24 cellular contexts compared by ENCODE assay signal in genomic region chr3:184713521-184713920, GRCh38.
"Had no signal": no experiment of that assay in that cellular context is flagged by ENCODE, and none has a peak within 500 bp of the region (broad histone marks: within the 10 kb centered on the region; RNA-seq: fewer than 3 reads in every experiment).

No MANE protein-coding gene starts in this region.

- H3K27ac Mint-ChIP-seq: stimulated activated effector memory CD8-positive, alpha-beta T cell treated with anti-CD3 and anti-CD28 coated beads, Interleukin-12 subunit alpha, Interleukin-12 subunit beta, amount 100 ng/mL, for 72 hours; stimulated activated naive CD8-positive, alpha-beta T cell treated with anti-CD3 and anti-CD28 coated beads, Interleukin-15, Interleukin-2, amounts not matched to agents 100 ng/mL and 50 ng/mL, for 24 hours had no signal

- H3K27me3 ChIP-seq: esophagus squamous epithelium, gastroesophageal sphincter, hepatocyte, ovary, tibial artery, upper lobe of right lung, vagina had no signal

- H3K27me3 Mint-ChIP-seq: dendritic cell treated with granulocyte-macrophage colony-stimulating factor and Interleukin-4, amounts not matched to agents 40 ng/mL and 50 ng/mL, for 4 days; effector memory CD8-positive, alpha-beta T cell; stimulated activated naive CD8-positive, alpha-beta T cell treated with anti-CD3 and anti-CD28 coated beads, Interleukin-15, Interleukin-2, amounts not matched to agents 100 ng/mL and 50 ng/mL, for 24 hours had no signal

- H2AFZ ChIP-seq: hepatocyte had no signal

- ATAC-seq: effector memory CD8-positive, alpha-beta T cell; gastroesophageal sphincter; left colon; left ventricle myocardium superior; right cardiac atrium; stimulated activated effector memory CD8-positive, alpha-beta T cell treated with anti-CD3 and anti-CD28 coated beads, Interleukin-12 subunit alpha, Interleukin-12 subunit beta, amount 100 ng/mL, for 72 hours; upper lobe of right lung had no signal

- H3K36me3 ChIP-seq: gastroesophageal sphincter, ovary, tibial artery, upper lobe of right lung, vagina had no signal

- H3K4me3 Mint-ChIP-seq: dendritic cell treated with granulocyte-macrophage colony-stimulating factor and Interleukin-4, amounts not matched to agents 40 ng/mL and 50 ng/mL, for 4 days had no signal

- H3K9me3 Mint-ChIP-seq: dendritic cell treated with granulocyte-macrophage colony-stimulating factor and Interleukin-4, amounts not matched to agents 40 ng/mL and 50 ng/mL, for 4 days; effector memory CD8-positive, alpha-beta T cell; nephron progenitor cell; stimulated activated effector memory CD8-positive, alpha-beta T cell treated with anti-CD3 and anti-CD28 coated beads, Interleukin-12 subunit alpha, Interleukin-12 subunit beta, amount 100 ng/mL, for 72 hours; stimulated activated naive CD8-positive, alpha-beta T cell treated with anti-CD3 and anti-CD28 coated beads, Interleukin-15, Interleukin-2, amounts not matched to agents 100 ng/mL and 50 ng/mL, for 24 hours had no signal

- H3K9me3 ChIP-seq: esophagus squamous epithelium, gastroesophageal sphincter, ovary, tibial artery, upper lobe of right lung, vagina had no signal

- H3K27ac ChIP-seq: esophagus squamous epithelium, hepatocyte, ovary, upper lobe of right lung, vagina had no signal

- DNase-seq: effector memory CD8-positive, alpha-beta T cell; esophagus squamous epithelium; foreskin fibroblast; glutamatergic neuron; kidney; left colon; left ventricle myocardium superior; mesenchymal stem cell; midbrain; nephron progenitor cell; ovary; right cardiac atrium; small intestine; stimulated activated CD4-positive, alpha-beta T cell treated with anti-CD3 and anti-CD28 coated beads, Interleukin-2, amount 100 ng/mL, for 48 hours; stimulated activated CD8-positive, alpha-beta memory T cell treated with anti-CD3 and anti-CD28 coated beads, Interleukin-4, amount 100 ng/mL, for 48 hours; tibial artery; upper lobe of right lung had no signal

- H3K4me3 ChIP-seq: esophagus squamous epithelium, gastroesophageal sphincter, hepatocyte, lung, ovary, tibial artery, upper lobe of right lung, vagina had no signal
